8 cellular contexts compared by ENCODE assay signal in genomic region chr4:77156533-77156911, GRCh38. TPM values are rescaled to one million over a fixed set of nuclear protein-coding genes. Genes with fewer than 3 reads are reported as not detected.
DNase-seq lines count a peak whose midpoint lies in the region; ATAC-seq and TF ChIP-seq lines count a peak whose summit lies in the region.

No MANE protein-coding gene starts in this region.

- peaks cover 5% of the 10 kb centered on the region for H3K4me1 Mint-ChIP-seq in activated T-helper 17 cell treated with anti-CD3 and anti-CD28 coated beads, Interleukin-2, amount 50 U/mL, for 72 hours
- peaks cover 13 to 52% (median 43%) of the 10 kb centered on the region in 7 donors for H3K4me1 Mint-ChIP-seq in naive thymus-derived CD4-positive, alpha-beta T cell
- H3K4me1 Mint-ChIP-seq in stimulated activated naive B cell treated with anti-CD40 and anti-IgM and Interleukin-4, amounts not matched to agents 10 μg/mL and 1 μg/mL and 100 μg/mL, for 72 hours = peaks cover 32 to 57% of the 10 kb centered on the region in 2 donors

- H3K27ac Mint-ChIP-seq in activated T-helper 17 cell treated with anti-CD3 and anti-CD28 coated beads, Interleukin-2, amount 50 U/mL, for 72 hours = peak overlapping the region; percentile 98
- H3K27ac Mint-ChIP-seq in naive thymus-derived CD4-positive, alpha-beta T cell = peak overlapping the region; percentile 88 to 99 (median 99)
- peak overlapping the region; percentile 99 for H3K27ac Mint-ChIP-seq in stimulated activated naive B cell treated with anti-CD40 and anti-IgM and Interleukin-4, amounts not matched to agents 10 μg/mL and 1 μg/mL and 100 μg/mL, for 72 hours

- H3K27ac ChIP-seq in PC-9 (peak overlapping the region; percentile 76), fibroblast of lung (ENCODE audit: insufficient read depth, low read length) (peak overlapping the region; percentile 88)
- peak overlapping the region; percentile 85 for H3K27ac ChIP-seq in naive thymus-derived CD4-positive, alpha-beta T cell (ENCODE audit: low read depth, low read length)

- TF ChIP-seq CTCF in PC-9 (conservative IDR thresholded peaks at IDR 0.05) (no peak), fibroblast of lung (conservative IDR thresholded peaks at IDR 0.05 in 1 of 2, IDR thresholded peaks at IDR 0.05 in 1 of 2; ENCODE audit: low read depth in 1 of 2, low read length in 2 of 2) (no peak)

- H3F3A ChIP-seq in PC-9 (ENCODE audit: insufficient read depth, low read depth) = peaks cover 21% of the 10 kb centered on the region; the same call in 1 of the 2 replicates

- no peaks in the 10 kb centered on the region for H3K9me2 ChIP-seq in PC-9 (ENCODE audit: insufficient read depth)

- H3K27me3 ChIP-seq in PC-9 (ENCODE audit: insufficient read depth, low read depth) (no peaks in the 10 kb centered on the region), fibroblast of lung (ENCODE audit: control insufficient read depth, insufficient read depth, low read length) (peaks cover 4% of the 10 kb centered on the region)
- no peaks in the 10 kb centered on the region for H3K27me3 ChIP-seq in naive thymus-derived CD4-positive, alpha-beta T cell (ENCODE audit: control insufficient read depth in 2 of 2, insufficient read depth in 2 of 2, low read length in 2 of 2)

- POLR2A ChIA-PET in PC-9 (lab: Charles Lee; ENCODE audit: unreplicated experiment) = interaction anchor here (0.7 kb wide), 2 partner anchors 593 to 1372 kb away, joined by 4 to 6 read pairs; no protein-coding TSS in a partner anchor
- POLR2A ChIA-PET in naive thymus-derived CD4-positive, alpha-beta T cell (lab: Charles Lee) = interaction anchor here (0.6 to 4.0 kb wide), 7 partner anchors 9 to 1760 kb away, joined by 3 to 38 read pairs (median 3); partner anchors contain the start of gene CCNI

- H3K79me2 ChIP-seq in PC-9 (ENCODE audit: low read depth) (peaks cover 27% of the 10 kb centered on the region), fibroblast of lung (ENCODE audit: control insufficient read depth, insufficient read depth, low read length) (no peaks in the 10 kb centered on the region)

- ATAC-seq in GM21723 (IDR thresholded peaks at IDR 0.05; ENCODE audit: unreplicated experiment) = peak; percentile 79
- peak; percentile 94 for ATAC-seq in activated T-helper 17 cell treated with anti-CD3 and anti-CD28 coated beads, Interleukin-2, amount 50 U/mL, for 72 hours (replicated peaks)
- ATAC-seq in naive thymus-derived CD4-positive, alpha-beta T cell = peak; percentile 96
- ATAC-seq in stimulated activated naive B cell treated with anti-CD40 and anti-IgM and Interleukin-4, amounts not matched to agents 10 μg/mL and 1 μg/mL and 100 μg/mL, for 72 hours (replicated peaks) = peak; percentile 87 to 88

- peak; percentile 98 for DNase-seq in DMS79 treated with DMSO at 0.1 percent for 48 hours (lab: John Stamatoyannopoulos, UW)
- DNase-seq in KBM-7 = peak; percentile 99
- DNase-seq in PC-9 = peak; percentile 93 to 97
- peak; percentile 99 for DNase-seq in fibroblast of lung (ENCODE audit: low read depth in 2 of 2)
- DNase-seq in naive thymus-derived CD4-positive, alpha-beta T cell = peak in 6 of 9 donors; percentile 99 to 100 (median 99)
- DNase-seq in stimulated activated naive B cell treated with anti-CD40 and anti-IgM and Interleukin-4, amounts not matched to agents 10 μg/mL and 1 μg/mL and 100 μg/mL, for 72 hours = peak; percentile 97

- no peaks in the 10 kb centered on the region for H4K20me1 ChIP-seq in PC-9 (ENCODE audit: insufficient read depth)
- H4K20me1 ChIP-seq in fibroblast of lung (ENCODE audit: control insufficient read depth, extremely low read depth, insufficient read depth, low read length) = no peaks in the 10 kb centered on the region

- in situ Hi-C loops in KBM-7 (cut with MboI; ENCODE audit: low pct_unique_long_range_greater_than_20kb, low sequenced_read_pairs) = no loop called here

- H3K4me3 ChIP-seq in PC-9 (peak overlapping the region; percentile 61; the same call in 1 of the 2 replicates), fibroblast of lung (replicated peaks in 1 of 4; ENCODE audit: control extremely low read depth in 1 of 4, insufficient read depth in 1 of 4, low read depth in 3 of 4, low read length in 4 of 4) (peak overlapping the region; percentile 86 to 95 (median 90))
- H3K4me3 ChIP-seq in naive thymus-derived CD4-positive, alpha-beta T cell (ENCODE audit: low read length) = peak overlapping the region; percentile 99

- BruUV-seq in PC-9 (replicated peaks; lab: Mats Ljungman, UMichigan) = TSS peak; percentile 92

- H3K9me3 Mint-ChIP-seq in activated T-helper 17 cell treated with anti-CD3 and anti-CD28 coated beads, Interleukin-2, amount 50 U/mL, for 72 hours = no peaks in the 10 kb centered on the region
- peaks cover 0 to 7% (median 0%) of the 10 kb centered on the region in 11 donors for H3K9me3 Mint-ChIP-seq in naive thymus-derived CD4-positive, alpha-beta T cell
- no peaks in the 10 kb centered on the region for H3K9me3 Mint-ChIP-seq in stimulated activated naive B cell treated with anti-CD40 and anti-IgM and Interleukin-4, amounts not matched to agents 10 μg/mL and 1 μg/mL and 100 μg/mL, for 72 hours

- H3K9ac ChIP-seq in fibroblast of lung (ENCODE audit: insufficient read depth, low read length) = peak overlapping the region; percentile 87

- H2AFZ ChIP-seq in PC-9 (peak overlapping the region; percentile 77; the same call in 1 of the 2 replicates), fibroblast of lung (ENCODE audit: low read length) (peak overlapping the region; percentile 97)

- peaks cover 50% of the 10 kb centered on the region for H3K4me1 ChIP-seq in PC-9 (replicated peaks; ENCODE audit: insufficient read depth)
- no peaks in the 10 kb centered on the region for H3K4me1 ChIP-seq in fibroblast of lung (ENCODE audit: control insufficient read depth, extremely low read depth, insufficient read depth, low read length)
- peaks cover 10 to 17% of the 10 kb centered on the region in 2 donors for H3K4me1 ChIP-seq in naive thymus-derived CD4-positive, alpha-beta T cell (ENCODE audit: control insufficient read depth in 2 of 2, insufficient read depth in 2 of 2, low read length in 2 of 2)

- peaks cover 45% of the 10 kb centered on the region for H3K36me3 Mint-ChIP-seq in activated T-helper 17 cell treated with anti-CD3 and anti-CD28 coated beads, Interleukin-2, amount 50 U/mL, for 72 hours (ENCODE audit: low read depth)
- H3K36me3 Mint-ChIP-seq in naive thymus-derived CD4-positive, alpha-beta T cell = peaks cover 0 to 5% (median 4%) of the 10 kb centered on the region in 5 donors
- peaks cover 6 to 19% of the 10 kb centered on the region in 2 donors for H3K36me3 Mint-ChIP-seq in stimulated activated naive B cell treated with anti-CD40 and anti-IgM and Interleukin-4, amounts not matched to agents 10 μg/mL and 1 μg/mL and 100 μg/mL, for 72 hours

- H3K4me2 ChIP-seq in PC-9 (peak overlapping the region; percentile 97), fibroblast of lung (ENCODE audit: extremely low read depth, insufficient read depth, low read length) (peak overlapping the region; percentile 93)

- H3K9me3 ChIP-seq in PC-9 (ENCODE audit: insufficient read depth, low read depth) = no peaks in the 10 kb centered on the region
- no peaks in the 10 kb centered on the region for H3K9me3 ChIP-seq in fibroblast of lung (ENCODE audit: control insufficient read depth, insufficient read depth, low read depth, low read length)
- H3K9me3 ChIP-seq in naive thymus-derived CD4-positive, alpha-beta T cell (ENCODE audit: control insufficient read depth in 2 of 3, low read length in 3 of 3) = no peaks in the 10 kb centered on the region

- peaks cover 4% of the 10 kb centered on the region for H3K36me3 ChIP-seq in PC-9 (ENCODE audit: low read depth)
- no peaks in the 10 kb centered on the region for H3K36me3 ChIP-seq in fibroblast of lung (ENCODE audit: control insufficient read depth, insufficient read depth, low read length)
- H3K36me3 ChIP-seq in naive thymus-derived CD4-positive, alpha-beta T cell (ENCODE audit: control insufficient read depth in 2 of 3, insufficient read depth in 3 of 3, low read length in 3 of 3) = peaks cover 0 to 7% (median 0%) of the 10 kb centered on the region in 3 experiments

- peak overlapping the region; percentile 98 for H3K4me3 Mint-ChIP-seq in activated T-helper 17 cell treated with anti-CD3 and anti-CD28 coated beads, Interleukin-2, amount 50 U/mL, for 72 hours
- peak overlapping the region; percentile 92 to 99 (median 98) for H3K4me3 Mint-ChIP-seq in naive thymus-derived CD4-positive, alpha-beta T cell
- H3K4me3 Mint-ChIP-seq in stimulated activated naive B cell treated with anti-CD40 and anti-IgM and Interleukin-4, amounts not matched to agents 10 μg/mL and 1 μg/mL and 100 μg/mL, for 72 hours = peak overlapping the region; percentile 96 to 97

- H3K27me3 Mint-ChIP-seq in activated T-helper 17 cell treated with anti-CD3 and anti-CD28 coated beads, Interleukin-2, amount 50 U/mL, for 72 hours = no peaks in the 10 kb centered on the region
- peaks cover 0 to 6% (median 0%) of the 10 kb centered on the region in 5 donors for H3K27me3 Mint-ChIP-seq in naive thymus-derived CD4-positive, alpha-beta T cell
- H3K27me3 Mint-ChIP-seq in stimulated activated naive B cell treated with anti-CD40 and anti-IgM and Interleukin-4, amounts not matched to agents 10 μg/mL and 1 μg/mL and 100 μg/mL, for 72 hours = no peaks in the 10 kb centered on the region

- CTCF ChIA-PET in PC-9 (lab: Charles Lee) = interaction anchor here (1.1 kb wide), 1 partner anchor 56 kb away, joined by 7 read pairs; no protein-coding TSS in a partner anchor
- CTCF ChIA-PET in naive thymus-derived CD4-positive, alpha-beta T cell (lab: Charles Lee) = interaction anchor here (0.9 to 3.0 kb wide), 3 partner anchors 14 to 61 kb away, joined by 3 to 12 read pairs (median 3); no protein-coding TSS in a partner anchor

- intact Hi-C loops in PC-9 (cut with micrococcal nuclease; ENCODE audit: unreplicated experiment) = loop anchor here (1.0 to 5.0 kb wide), 2 partner anchors 81 to 204 kb away; partner anchors contain the start of gene CCNI
- intact Hi-C loops in naive thymus-derived CD4-positive, alpha-beta T cell (cut with micrococcal nuclease) = loop anchor here (1.0 to 5.0 kb wide), 23 partner anchors 37 to 1781 kb away; partner anchors contain the start of genes BMP2K (in 2 of the 2), MRPL1 (in 2 of the 2), USO1 (in 2 of the 2) and CDKL2 (in 1 of the 2)

RNA-seq across cellular contexts. Expression of gene CCNG2, which starts 0.5 kb away (rescaled TPM):
- 44.2 and 58.1 TPM in 2 replicates for total RNA-seq in PC-9 (2021)
- total RNA-seq in activated T-helper 17 cell treated with anti-CD3 and anti-CD28 coated beads, Interleukin-2, amount 50 U/mL, for 72 hours = 100 to 1,000 TPM in 1 of 2 donors, 10 to 100 TPM in 1; 25.6 to 130 TPM
- 20.1 and 21.6 TPM in 2 replicates for total RNA-seq in fibroblast of lung
- 16.0 and 30.3 TPM in 2 replicates for polyA plus RNA-seq in fibroblast of lung
- 12.2 and 23.6 TPM in 2 replicates for polyA plus RNA-seq in fibroblast of lung (2012)
- polyA minus RNA-seq in fibroblast of lung (ENCODE audit: low replicate concordance) = 1.4 and 2.6 TPM in 2 replicates
- total RNA-seq in naive thymus-derived CD4-positive, alpha-beta T cell = 10 to 100 TPM; 23.6 to 36.7 (median 30.4) TPM
- polyA plus RNA-seq in naive thymus-derived CD4-positive, alpha-beta T cell = 10 to 100 TPM in 1 of 2 donors, 1 to 10 TPM in 1; 8.5 to 13.7 TPM

Comparison
In these comparisons a context has a peak if more than half of its experiments do, and no peak if none do; other contexts are left out.
1. Peak in every context shown above with its lines: DNase-seq, ATAC-seq, H3K4me3 ChIP-seq and H3K27ac ChIP-seq.